8 cellular contexts compared by ENCODE assay signal in the genomic region with DNA sequence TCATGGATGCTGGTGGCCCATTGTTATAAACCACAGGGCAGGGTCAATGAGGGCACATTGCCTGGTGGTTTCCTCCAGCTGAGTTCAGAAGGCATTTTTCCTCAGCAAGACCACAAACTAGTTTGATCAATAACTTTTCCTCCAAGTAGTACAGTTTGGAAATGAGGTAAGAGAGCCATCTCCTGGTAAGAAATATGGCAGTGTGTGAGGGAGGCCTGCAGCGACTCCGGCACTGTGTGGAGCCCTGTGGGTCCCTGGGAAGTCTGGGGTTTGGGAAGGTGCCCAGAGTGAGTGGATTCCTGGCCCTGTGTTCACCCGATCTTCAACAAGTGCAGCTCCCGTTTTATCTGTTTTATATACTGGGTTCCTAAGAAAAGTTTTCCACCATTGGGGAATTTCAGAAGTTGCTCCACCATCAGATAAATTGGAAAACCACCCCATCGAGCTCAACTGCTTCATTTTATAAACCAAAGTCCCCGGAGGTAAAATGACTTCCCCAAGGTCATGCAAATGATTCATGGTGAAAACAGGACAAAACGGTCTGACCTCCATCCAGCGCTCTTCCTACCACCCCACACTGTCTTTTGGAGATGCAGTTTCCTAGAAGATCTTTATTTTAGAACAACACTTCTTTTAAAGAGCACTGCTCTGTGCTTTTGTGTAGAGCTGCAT.
DNase-seq lines count a peak whose midpoint lies in the region; ATAC-seq, FAIRE-seq and TF ChIP-seq lines count a peak whose summit lies in the region.

No MANE protein-coding gene starts in this region.

- peak; percentile 45 for DNase-seq in AG04449 (ENCODE audit: low read depth, low spot score)
- no peak for DNase-seq in kidney
- no peak for DNase-seq in NCI-H2107 treated with DMSO at 0.1 percent for 48 hours (lab: John Stamatoyannopoulos, UW; ENCODE audit: unreplicated experiment)
- no peak for DNase-seq in activated CD4-positive, CD25-positive, alpha-beta regulatory T cell (lab: John Stamatoyannopoulos, UW)

- TF ChIP-seq CTCF in AG04449 (IDR thresholded peaks at IDR 0.05; ENCODE audit: insufficient read depth, low read length, missing control alignments) (peak; percentile 61), GM12874 (IDR thresholded peaks at IDR 0.05; ENCODE audit: insufficient read depth, low read depth, low read length) (peak; percentile 12; the same call in 1 of the 2 replicates), WI38 (IDR thresholded peaks at IDR 0.05; ENCODE audit: low read depth, low read length) (peak; percentile 32), kidney (IDR thresholded peaks at IDR 0.05; ENCODE audit: borderline replicate concordance, extremely low read depth, insufficient read depth) (peak; percentile 34)

- H3K9ac ChIP-seq in kidney (ENCODE audit: low read length in 2 of 2): no peak overlapping the region

- no peaks in the 10 kb centered on the region for H3K36me3 ChIP-seq in kidney (ENCODE audit: control insufficient read depth in 1 of 2, insufficient read depth in 2 of 2, low read length in 2 of 2)

- H3K4me1 ChIP-seq in kidney (ENCODE audit: control insufficient read depth in 1 of 2, insufficient read depth in 1 of 2, low read depth in 1 of 2, low read length in 2 of 2): no peaks in the 10 kb centered on the region

- no peak for FAIRE-seq in kidney (lab: Jason Lieb, UNC)

- no peak overlapping the region for H3K27ac ChIP-seq in kidney (ENCODE audit: low read depth in 2 of 2, low read length in 2 of 2)

- H3K9me3 ChIP-seq in kidney (ENCODE audit: control insufficient read depth in 1 of 2, low read length in 2 of 2): no peaks in the 10 kb centered on the region

- no peak overlapping the region for H3K4me3 ChIP-seq in AG04449 (ENCODE audit: low read depth, low read length)
- no peak overlapping the region for H3K4me3 ChIP-seq in WI38 (ENCODE audit: low read depth, low read length)
- no peak overlapping the region for H3K4me3 ChIP-seq in kidney (ENCODE audit: low read length in 2 of 2)

- CTCF ChIA-PET in AG04449 (lab: Yijun Ruan, JAX): interaction anchor here (0.7 to 9.0 kb wide), 18 partner anchors 10 to 627 kb away, joined by 3 to 248 read pairs (median 8); no protein-coding TSS in a partner anchor

- intact Hi-C loops in kidney (cut with DNase I): no loop called here

- POLR2A ChIA-PET in AG04449 (lab: Yijun Ruan, JAX): no interaction called here

- ATAC-seq in GM18861 (IDR thresholded peaks at IDR 0.05; ENCODE audit: unreplicated experiment): no peak
- ATAC-seq in GM18498 (IDR thresholded peaks at IDR 0.05; ENCODE audit: unreplicated experiment): no peak
